ENCODE assay signal across 18 cellular contexts in the genomic region with DNA sequence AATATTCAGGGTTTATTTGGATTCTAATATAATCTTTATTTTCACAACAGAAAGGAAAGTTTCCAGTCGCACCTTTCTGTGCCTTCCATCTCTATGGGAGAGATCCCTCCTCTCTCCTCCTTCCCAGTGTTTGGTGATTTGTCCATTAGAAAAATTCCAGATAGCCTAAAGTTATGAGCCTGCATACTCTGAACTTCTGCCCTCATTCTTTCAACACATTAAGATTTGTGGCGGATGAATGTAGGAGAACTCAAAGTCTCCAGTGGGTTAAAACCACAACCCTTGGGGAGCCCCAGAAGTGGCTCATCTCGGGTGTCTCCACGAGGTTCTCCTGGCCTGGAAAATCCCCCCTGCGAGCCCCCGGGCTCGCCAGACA. TPM values are rescaled to one million over a fixed set of nuclear protein-coding genes. Genes with fewer than 3 reads are reported as not detected.
A peak's percentile ranks its signal among the peaks of the same experiment; 100 is the strongest.
DNase-seq lines count a peak whose midpoint lies in the region; ATAC-seq, FAIRE-seq and TF ChIP-seq lines count a peak whose summit lies in the region.
"Had no signal": no experiment of that assay in that cellular context is flagged by ENCODE, and none has a peak within 500 bp of the region (broad histone marks: within the 10 kb centered on the region; RNA-seq: fewer than 3 reads in every experiment).

No MANE protein-coding gene starts in this region.

- H3F3A ChIP-seq in MM.1S (ENCODE audit: insufficient read depth, low read length) = no peaks in the 10 kb centered on the region

- H3K27me3 ChIP-seq in keratinocyte (ENCODE audit: control insufficient read depth, extremely low read depth, insufficient read depth, low read length) (peaks cover 34% of the 10 kb centered on the region), suprapubic skin (peaks cover 57% of the 10 kb centered on the region), lower lobe of right lung (ENCODE audit: low read depth) (peaks cover 81% of the 10 kb centered on the region), MM.1S (replicated peaks; ENCODE audit: insufficient read depth, low read length) (no peaks in the 10 kb centered on the region), tibial artery (peaks cover 0 to 71% of the 10 kb centered on the region in 2 donors)

- H3K79me2 ChIP-seq in keratinocyte (ENCODE audit: control insufficient read depth, insufficient read depth, low read length) (no peaks in the 10 kb centered on the region), MM.1S (ENCODE audit: low read length) (no peaks in the 10 kb centered on the region)

- no peaks in the 10 kb centered on the region for H3K9me2 ChIP-seq in MM.1S (replicated peaks; ENCODE audit: insufficient read depth, low read length)

- H3K9me3 ChIP-seq in keratinocyte (ENCODE audit: control insufficient read depth, low read depth, low read length) = no peaks in the 10 kb centered on the region
- no peaks in the 10 kb centered on the region for H3K9me3 ChIP-seq in suprapubic skin
- H3K9me3 ChIP-seq in lower lobe of right lung = no peaks in the 10 kb centered on the region
- H3K9me3 ChIP-seq in MM.1S (replicated peaks; ENCODE audit: insufficient read depth, low read length) = no peaks in the 10 kb centered on the region
- H3K9me3 ChIP-seq in tibial artery = no peaks in the 10 kb centered on the region

- H4K20me1 ChIP-seq in keratinocyte (ENCODE audit: control insufficient read depth, extremely low read depth, insufficient read depth, low read length) = no peaks in the 10 kb centered on the region
- H4K20me1 ChIP-seq in MM.1S (ENCODE audit: insufficient read depth, low read length) = no peaks in the 10 kb centered on the region

- H3K27me3 Mint-ChIP-seq in WTC11 (ENCODE audit: low read depth) = peaks cover 33% of the 10 kb centered on the region

- no peak for TF ChIP-seq POLR2A in suprapubic skin (IDR thresholded peaks at IDR 0.05)

- H2AFZ ChIP-seq in keratinocyte (ENCODE audit: control insufficient read depth, low read length) = peak overlapping the region; percentile 82
- H2AFZ ChIP-seq in MM.1S (ENCODE audit: low read length) = no peak overlapping the region

- H3K36me3 ChIP-seq in keratinocyte (ENCODE audit: control insufficient read depth in 2 of 2, extremely low read depth in 1 of 2, insufficient read depth in 2 of 2, low read length in 2 of 2) (no peaks in the 10 kb centered on the region), suprapubic skin (no peaks in the 10 kb centered on the region), lower lobe of right lung (no peaks in the 10 kb centered on the region), MM.1S (replicated peaks; ENCODE audit: insufficient read depth, low read length) (no peaks in the 10 kb centered on the region), tibial artery (no peaks in the 10 kb centered on the region)

- H3K4me1 ChIP-seq in keratinocyte (ENCODE audit: control insufficient read depth, extremely low read depth, insufficient read depth, low read length) (peaks cover 13% of the 10 kb centered on the region), suprapubic skin (peaks cover 26% of the 10 kb centered on the region), lower lobe of right lung (peaks cover 26% of the 10 kb centered on the region), MM.1S (ENCODE audit: low read length) (no peaks in the 10 kb centered on the region), tibial artery (peaks cover 0 to 24% (median 23%) of the 10 kb centered on the region in 4 donors)

- intact Hi-C loops in lower lobe of right lung (cut with DNase I) (no loop called here), tibial artery (cut with DNase I; ENCODE audit: low total_unique reads) (no loop called here)

- no peaks in the 10 kb centered on the region for H3K36me3 Mint-ChIP-seq in WTC11

- peak overlapping the region; percentile 63 for H3K4me3 Mint-ChIP-seq in WTC11
- H3K4me3 Mint-ChIP-seq: activated T-helper 17 cell treated with anti-CD3 and anti-CD28 coated beads, Interleukin-2, amount 50 U/mL, for 72 hours had no signal

- FAIRE-seq in keratinocyte (lab: Jason Lieb, UNC) = no peak
- FAIRE-seq: endothelial cell of umbilical vein, H54 had no signal

- no peaks in the 10 kb centered on the region for H3K9me1 ChIP-seq in keratinocyte (ENCODE audit: control insufficient read depth, extremely low read depth, insufficient read depth, low read length)

- H3K4me1 Mint-ChIP-seq in WTC11 = peaks cover 41% of the 10 kb centered on the region
- H3K4me1 Mint-ChIP-seq: activated T-helper 17 cell treated with anti-CD3 and anti-CD28 coated beads, Interleukin-2, amount 50 U/mL, for 72 hours had no signal

- dilution Hi-C loops in keratinocyte (cut with MboI; ENCODE audit: extremely low pct_ligation_motif_present, low sequenced_read_pairs) = no loop called here

- DNase-seq in DMS 273 (lab: John Stamatoyannopoulos, UW; ENCODE audit: unreplicated experiment) (peak; percentile 70), DMS 273 treated with DMSO at 0.1 percent for 48 hours (lab: John Stamatoyannopoulos, UW) (no peak), WTC11 (ENCODE audit: low spot score) (no peak), keratinocyte (ENCODE audit: low read depth, low spot score) (no peak), suprapubic skin (ENCODE audit: low spot score in 2 of 2) (no peak), lower lobe of right lung (no peak), MM.1S (no peak), tibial artery (no peak)
- DNase-seq: kidney glomerular epithelial cell had no signal

- ATAC-seq in WTC11 (no peak), lower lobe of right lung (no peak)
- ATAC-seq: activated T-helper 17 cell treated with anti-CD3 and anti-CD28 coated beads, Interleukin-2, amount 50 U/mL, for 72 hours had no signal

- no peak for TF ChIP-seq CTCF in WTC11 (IDR thresholded peaks at IDR 0.05)
- no peak for TF ChIP-seq CTCF in keratinocyte (optimal IDR thresholded peaks at IDR 0.05 in 1 of 3, IDR thresholded peaks at IDR 0.05 in 1 of 3, conservative IDR thresholded peaks at IDR 0.05 in 1 of 3; ENCODE audit: extremely low read depth in 1 of 3, insufficient read depth in 2 of 3, low read length in 3 of 3)
- TF ChIP-seq CTCF in suprapubic skin (IDR thresholded peaks at IDR 0.05) = no peak
- no peak for TF ChIP-seq CTCF in lower lobe of right lung (IDR thresholded peaks at IDR 0.05)
- TF ChIP-seq CTCF in MM.1S (IDR thresholded peaks at IDR 0.05; ENCODE audit: low read length) = no peak
- TF ChIP-seq CTCF in tibial artery (IDR thresholded peaks at IDR 0.05) = no peak

- POLR2A ChIA-PET in WTC11 (lab: Charles Lee) = no interaction called here

- TF ChIP-seq EP300 in suprapubic skin (IDR thresholded peaks at IDR 0.05) = no peak

- H3K9ac ChIP-seq in keratinocyte (ENCODE audit: control insufficient read depth, extremely low read depth, insufficient read depth, low read length) = peak overlapping the region; percentile 62
- no peak overlapping the region for H3K9ac ChIP-seq in MM.1S (ENCODE audit: low read length)

- 20% methylated on average over 7 of the region's 7 CpGs for WGBS in suprapubic skin

- H3K27ac Mint-ChIP-seq in WTC11 = no peak overlapping the region
- H3K27ac Mint-ChIP-seq: activated T-helper 17 cell treated with anti-CD3 and anti-CD28 coated beads, Interleukin-2, amount 50 U/mL, for 72 hours had no signal

- CTCF ChIA-PET in WTC11 (lab: Charles Lee) = interaction anchor here (0.8 to 1.8 kb wide), 4 partner anchors 9 to 183 kb away, joined by 3 to 7 read pairs (median 5); no protein-coding TSS in a partner anchor

- H3K4me2 ChIP-seq in keratinocyte (ENCODE audit: control insufficient read depth, extremely low read depth, insufficient read depth, low read depth, low read length) (peak overlapping the region; percentile 86), MM.1S (ENCODE audit: low read depth, low read length) (no peak overlapping the region)

- H3K9me3 Mint-ChIP-seq in WTC11 = no peaks in the 10 kb centered on the region
- H3K9me3 Mint-ChIP-seq: activated T-helper 17 cell treated with anti-CD3 and anti-CD28 coated beads, Interleukin-2, amount 50 U/mL, for 72 hours had no signal

- H3K4me3 ChIP-seq in keratinocyte (ENCODE audit: control insufficient read depth in 2 of 3, extremely low read depth in 1 of 3, insufficient read depth in 2 of 3, low read depth in 1 of 3, low read length in 3 of 3) = peak overlapping the region; percentile 37 to 66 (median 42)
- H3K4me3 ChIP-seq in suprapubic skin = peak overlapping the region; percentile 55
- H3K4me3 ChIP-seq in lower lobe of right lung = no peak overlapping the region
- H3K4me3 ChIP-seq in MM.1S (ENCODE audit: low read length) = no peak overlapping the region
- H3K4me3 ChIP-seq in tibial artery = no peak overlapping the region

- H3K27ac ChIP-seq in keratinocyte (ENCODE audit: control insufficient read depth, insufficient read depth, low read length) (no peak overlapping the region), suprapubic skin (no peak overlapping the region), lower lobe of right lung (no peak overlapping the region), MM.1S (ENCODE audit: low read length) (no peak overlapping the region), tibial artery (no peak overlapping the region)
- H3K27ac ChIP-seq: 22Rv1, C4-2B had no signal

TF ChIP-seq in WTC11, 78 proteins besides CTCF, POLR2A, EP300 and RAD21 (continues in another document):
- TF ChIP-seq, protein P1, sequence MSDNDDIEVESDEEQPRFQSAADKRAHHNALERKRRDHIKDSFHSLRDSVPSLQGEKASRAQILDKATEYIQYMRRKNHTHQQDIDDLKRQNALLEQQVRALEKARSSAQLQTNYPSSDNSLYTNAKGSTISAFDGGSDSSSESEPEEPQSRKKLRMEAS (CRISPR knock-in tag; IDR thresholded peaks at IDR 0.05) = no peak
- TF ChIP-seq ERG (CRISPR knock-in tag; IDR thresholded peaks at IDR 0.05) = no peak

RNA-seq across cellular contexts. Expression of gene NHLH2, which starts 3.6 kb away (rescaled TPM):
- total RNA-seq in WTC11 (2021) = 1.8 to 4.3 TPM (median 2.2 TPM) in 3 replicates
- polyA plus RNA-seq in keratinocyte = 0.19 to 0.27 TPM (median 0.21 TPM) in 3 replicates
- polyA plus RNA-seq in keratinocyte (2011; ENCODE audit: low read depth) = 0.25 TPM
- polyA plus RNA-seq in keratinocyte (2011; cell fraction: cytosol; rRNA removed) = 0.13 TPM in 2 replicates
- polyA plus RNA-seq in keratinocyte (2011; cell fraction: nucleus; rRNA removed) = 0.59 and 0.63 TPM in 2 replicates
- polyA plus RNA-seq in keratinocyte (2012; ENCODE audit: low replicate concordance) = 0.39 and 0.79 TPM in 2 replicates
- 0.16 TPM in 1 of 3 replicates, not detected in the others for polyA minus RNA-seq in keratinocyte
- not detected for polyA minus RNA-seq in keratinocyte (2011; cell fraction: cytosol; rRNA and poly(A)+ RNA removed)
- 0.11 and 0.16 TPM in 2 replicates for polyA minus RNA-seq in keratinocyte (2011; cell fraction: nucleus; rRNA and poly(A)+ RNA removed)
- total RNA-seq in suprapubic skin = 1 to 10 TPM; 1.1 to 1.8 (median 1.6) TPM
- 0.41 TPM for total RNA-seq in lower lobe of right lung
- total RNA-seq: activated CD8-positive, alpha-beta memory T cell treated with anti-CD3 and anti-CD28 coated beads for 36 hours; activated T-helper 17 cell treated with anti-CD3 and anti-CD28 coated beads, Interleukin-2, amount 50 U/mL, for 72 hours; endothelial cell of umbilical vein; HT-29; M059J; subcutaneous adipose tissue had no signal
- polyA plus RNA-seq: endothelial cell of umbilical vein had no signal

Comparison
In these comparisons a context has a peak if more than half of its experiments do, and no peak if none do; other contexts are left out.
1. H3K4me3 ChIP-seq: peak in keratinocyte (3 of 3) and suprapubic skin (single experiment); none in lower lobe of right lung (single experiment), MM.1S (single experiment) and tibial artery (0 of 2).